8 cellular contexts compared by ENCODE assay signal in the genomic region with DNA sequence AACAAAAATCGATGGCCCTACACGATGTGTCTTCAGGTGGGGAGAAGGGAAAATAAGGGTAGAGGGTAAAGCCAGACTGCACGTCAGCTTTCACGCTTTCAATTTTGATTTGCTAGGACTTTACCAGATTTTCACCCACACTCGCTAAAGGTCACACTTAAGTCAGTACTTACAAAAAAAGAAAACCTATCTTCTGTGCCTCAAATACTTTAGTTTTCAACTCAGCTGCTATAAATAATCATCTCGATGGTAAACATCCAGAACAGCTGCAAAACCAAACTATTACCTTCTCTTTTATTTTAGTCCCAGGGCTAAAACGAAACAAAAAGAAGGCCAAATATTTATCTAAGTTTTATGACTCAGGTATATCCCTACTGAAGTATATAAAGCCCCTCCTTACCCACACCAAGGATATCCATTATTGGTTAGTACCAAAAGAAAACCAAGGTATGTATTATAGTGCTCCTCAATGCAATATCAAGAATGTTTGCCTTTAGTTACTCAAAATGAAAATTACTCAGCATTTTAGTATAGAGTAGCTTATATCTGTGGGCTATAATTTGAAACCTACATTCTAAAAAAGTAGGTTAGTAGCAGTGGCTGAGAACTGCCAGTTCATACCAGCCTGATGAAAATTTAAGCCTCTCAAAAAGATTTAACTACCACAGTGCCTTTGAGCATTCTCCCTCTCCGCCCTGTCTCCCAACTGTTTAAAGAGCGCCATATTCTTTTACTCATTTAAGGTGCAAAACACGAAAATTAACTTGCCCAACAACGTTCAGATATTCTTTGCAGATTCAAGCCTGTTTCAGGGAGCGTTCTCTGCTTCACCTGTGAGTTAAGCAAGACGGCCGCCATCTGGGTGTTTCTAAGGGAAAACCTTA. TPM values are rescaled to one million over a fixed set of nuclear protein-coding genes. Genes with fewer than 3 reads are reported as not detected.
DNase-seq lines count a peak whose midpoint lies in the region; ATAC-seq and TF ChIP-seq lines count a peak whose summit lies in the region.

No MANE protein-coding gene starts in this region.

- peaks cover 60% of the 10 kb centered on the region for H3K79me2 ChIP-seq in smooth muscle cell (ENCODE audit: low read depth)

- TF ChIP-seq CTCF in glutamatergic neuron (IDR thresholded peaks at IDR 0.05; ENCODE audit: partially characterized antibody, unreplicated experiment) (no peak), smooth muscle cell (IDR thresholded peaks at IDR 0.05; ENCODE audit: borderline replicate concordance, insufficient read depth, poor library complexity, severe bottlenecking) (no peak)

- H3K27ac ChIP-seq in SK-N-MC = peak overlapping the region; percentile 99
- peak overlapping the region; percentile 99 for H3K27ac ChIP-seq in smooth muscle cell (ENCODE audit: low read depth)

- WGBS in smooth muscle cell (ENCODE audit: low lambda C conversion rate) = 37% methylated on average over 14 of the region's 14 CpGs

- H3K9me3 ChIP-seq in SK-N-MC (ENCODE audit: low read depth, low read length) (no peaks in the 10 kb centered on the region), smooth muscle cell (replicated peaks; ENCODE audit: low read depth) (no peaks in the 10 kb centered on the region)

- peak overlapping the region; percentile 95 for H3K4me2 ChIP-seq in smooth muscle cell

- peak overlapping the region; percentile 95 for H3K4me3 Mint-ChIP-seq in glutamatergic neuron (ENCODE audit: unreplicated experiment)

- peaks cover 60% of the 10 kb centered on the region for H4K20me1 ChIP-seq in smooth muscle cell (ENCODE audit: low read depth)

- peaks cover 30% of the 10 kb centered on the region for H3K4me1 ChIP-seq in smooth muscle cell (ENCODE audit: low read depth)

- H2AFZ ChIP-seq in smooth muscle cell (ENCODE audit: low read depth) = no peak overlapping the region

- H3K9ac ChIP-seq in SK-N-MC (ENCODE audit: insufficient read length) = peak overlapping the region; percentile 100
- H3K9ac ChIP-seq in smooth muscle cell (ENCODE audit: low read depth) = peak overlapping the region; percentile 100

- peak; percentile 22 for DNase-seq in NCI-H2227 (lab: John Stamatoyannopoulos, UW; ENCODE audit: unreplicated experiment)
- no peak for DNase-seq in NCI-H2227 treated with DMSO at 0.1 percent for 48 hours (lab: John Stamatoyannopoulos, UW)
- no peak for DNase-seq in SK-N-MC (ENCODE audit: low read depth, low spot score)
- DNase-seq in glutamatergic neuron = no peak
- DNase-seq in smooth muscle cell (lab: John Stamatoyannopoulos, UW; ENCODE audit: unreplicated experiment) = no peak
- DNase-seq in GDM1 (lab: John Stamatoyannopoulos, UW) = no peak
- DNase-seq in NCI-H1048 (lab: John Stamatoyannopoulos, UW) = no peak

- H3K4me1 Mint-ChIP-seq in glutamatergic neuron (ENCODE audit: low read depth, unreplicated experiment) = peaks cover 31% of the 10 kb centered on the region

- ATAC-seq in HG02759 (IDR thresholded peaks at IDR 0.05; ENCODE audit: unreplicated experiment) = peak; percentile 38

- peaks cover 11% of the 10 kb centered on the region for H3K9me3 Mint-ChIP-seq in glutamatergic neuron (ENCODE audit: unreplicated experiment)

- H3K36me3 Mint-ChIP-seq in glutamatergic neuron (ENCODE audit: unreplicated experiment) = no peaks in the 10 kb centered on the region

- H3K4me3 ChIP-seq in SK-N-MC (peak overlapping the region; percentile 99), smooth muscle cell (peak overlapping the region; percentile 83)

- H3K27ac Mint-ChIP-seq in glutamatergic neuron (ENCODE audit: unreplicated experiment) = peak overlapping the region; percentile 98

- H3K36me3 ChIP-seq in SK-N-MC (ENCODE audit: insufficient read depth, low read length) = peaks cover 46% of the 10 kb centered on the region
- H3K36me3 ChIP-seq in smooth muscle cell (ENCODE audit: low read depth) = no peaks in the 10 kb centered on the region

- peaks cover 3% of the 10 kb centered on the region for H3F3A ChIP-seq in smooth muscle cell (ENCODE audit: low read depth)

- no peaks in the 10 kb centered on the region for H3K27me3 ChIP-seq in smooth muscle cell (ENCODE audit: low read depth)

- H3K27me3 Mint-ChIP-seq in glutamatergic neuron (ENCODE audit: unreplicated experiment) = peaks cover 9% of the 10 kb centered on the region

RNA-seq across cellular contexts. Expression of a gene that starts 1.5 kb away (rescaled TPM):
- 763 TPM for total RNA-seq in glutamatergic neuron (ENCODE audit: unreplicated experiment)
- 768 and 827 TPM in 2 replicates for total RNA-seq in smooth muscle cell
- polyA plus RNA-seq in smooth muscle cell = 160 and 173 TPM in 2 replicates

RNA-seq across cellular contexts. Expression of a gene that starts 24.2 kb away (rescaled TPM):
- total RNA-seq in glutamatergic neuron (ENCODE audit: unreplicated experiment) (60.7 TPM), smooth muscle cell (70.5 and 84.4 TPM in 2 replicates)
- 37.0 and 54.8 TPM in 2 replicates for polyA plus RNA-seq in smooth muscle cell

RNA-seq across cellular contexts. Expression of a gene that starts 39.7 kb away (rescaled TPM):
- 77.1 TPM for total RNA-seq in glutamatergic neuron (ENCODE audit: unreplicated experiment)
- total RNA-seq in smooth muscle cell = 84.7 and 105 TPM in 2 replicates
- 31.4 and 37.0 TPM in 2 replicates for polyA plus RNA-seq in smooth muscle cell
